1 cellular context compared by ENCODE assay signal in genomic region chr7:140294454-140294853, GRCh38.
TF ChIP-seq lines count a peak whose summit lies in the region.

No MANE protein-coding gene starts in this region.

TF ChIP-seq in K562, 482 proteins besides CTCF, POLR2A, EP300 and RAD21 (continued from another document):
- TF ChIP-seq NR2C2 (CRISPR knock-in tag; IDR thresholded peaks at IDR 0.05) (no peak), NR2C2 (tag; IDR thresholded peaks at IDR 0.05) (peak; percentile 56), ARID1B (IDR thresholded peaks at IDR 0.05) (no peak), KLF1 (tag; IDR thresholded peaks at IDR 0.05) (no peak), L3MBTL2 (IDR thresholded peaks at IDR 0.05) (peak; percentile 62), SRSF7 (optimal IDR thresholded peaks at IDR 0.05; ENCODE audit: low read depth, low read length) (no peak)
TF ChIP-seq in K562: peak in this region for 12.
